Comparison of ENCODE assay signal across 17 cellular contexts in the genomic region with DNA sequence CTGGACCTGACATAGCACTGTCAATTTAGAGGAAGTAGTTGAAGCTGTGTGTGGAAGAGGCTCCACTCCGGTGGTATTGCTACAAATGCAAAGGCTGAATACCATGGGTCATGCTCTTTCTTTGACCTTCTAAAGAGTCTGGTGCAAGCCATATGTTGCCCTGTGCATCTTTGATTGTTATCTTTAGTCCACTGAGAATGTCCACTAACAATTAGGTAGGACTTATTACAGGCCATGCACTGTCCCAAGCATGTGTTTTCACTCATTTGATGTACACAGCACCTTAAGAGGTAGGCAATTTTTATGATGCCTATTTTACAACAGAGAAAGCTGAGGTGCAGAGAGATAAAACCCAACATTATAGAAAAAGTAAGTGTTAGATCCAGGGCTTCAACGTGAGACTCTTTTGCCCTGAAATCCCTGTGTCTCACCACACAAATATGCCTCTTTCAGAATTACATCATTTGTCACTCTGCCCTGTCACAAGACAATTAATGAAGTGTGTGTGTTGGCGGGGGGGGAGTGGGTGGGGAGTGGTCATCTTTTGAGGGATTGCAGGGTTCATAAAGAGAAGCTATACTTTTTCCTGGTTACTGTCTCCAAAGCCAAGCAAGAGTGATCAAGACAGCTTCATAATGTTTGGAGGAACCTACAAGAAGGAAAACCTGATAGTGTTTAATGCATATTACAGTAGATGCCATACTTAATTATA.
DNase-seq lines count a peak whose midpoint lies in the region; ATAC-seq and FAIRE-seq lines count a peak whose summit lies in the region.
"Had no signal": no experiment of that assay in that cellular context is flagged by ENCODE, and none has a peak within 500 bp of the region (broad histone marks: within the 10 kb centered on the region; RNA-seq: fewer than 3 reads in every experiment).

No MANE protein-coding gene starts in this region.

- DNase-seq in HS-27A (ENCODE audit: low read depth) = peak; percentile 15
- peak; percentile 76 for DNase-seq in amniotic epithelial cell (ENCODE audit: low read depth)
- peak; percentile 32 for DNase-seq in foreskin melanocyte
- DNase-seq in urothelium cell line (ENCODE audit: low spot score) = peak; percentile 55
- no peak for DNase-seq in natural killer cell treated with Interleukin-12 subunit alpha and Interleukin-12 subunit beta and Interleukin-15 and Interleukin-18, amount 100 ng/mL, for 72 hours (ENCODE audit: low spot score)
- DNase-seq in RPMI8226 = no peak
- DNase-seq in activated CD8-positive, alpha-beta memory T cell treated with anti-CD3 and anti-CD28 coated beads for 24 hours = no peak
- DNase-seq: activated CD4-positive, alpha-beta T cell treated with anti-CD3 and anti-CD28 coated beads, Interleukin-2, amount 50 U/mL, for 48 hours; activated effector memory CD4-positive, alpha-beta T cell treated with Interleukin-2 at 50 U/mL for 16 hours; central memory CD4-positive, alpha-beta T cell; DMS153; gastrocnemius medialis; NCI-H146; NK-92 treated with Interleukin-12 subunit alpha and Interleukin-12 subunit beta, amount 100 ng/mL, for 24 hours; T-helper 2 cell had no signal

- H3K36me3 Mint-ChIP-seq in natural killer cell treated with Interleukin-12 subunit alpha and Interleukin-12 subunit beta and Interleukin-15 and Interleukin-18, amount 100 ng/mL, for 72 hours = no peaks in the 10 kb centered on the region

- no peaks in the 10 kb centered on the region for H3K27me3 Mint-ChIP-seq in natural killer cell treated with Interleukin-12 subunit alpha and Interleukin-12 subunit beta and Interleukin-15 and Interleukin-18, amount 100 ng/mL, for 72 hours

- no peak for ATAC-seq in natural killer cell treated with Interleukin-12 subunit alpha and Interleukin-12 subunit beta and Interleukin-15 and Interleukin-18, amount 100 ng/mL, for 72 hours
- ATAC-seq in GM18861 (IDR thresholded peaks at IDR 0.05; ENCODE audit: unreplicated experiment) = no peak

- H3K9me3 Mint-ChIP-seq in natural killer cell treated with Interleukin-12 subunit alpha and Interleukin-12 subunit beta and Interleukin-15 and Interleukin-18, amount 100 ng/mL, for 72 hours = peaks cover 18% of the 10 kb centered on the region

- FAIRE-seq in urothelium cell line (lab: Jason Lieb, UNC) = peak; percentile 30
- FAIRE-seq: small intestine had no signal

- no peak overlapping the region for H3K4me3 Mint-ChIP-seq in natural killer cell treated with Interleukin-12 subunit alpha and Interleukin-12 subunit beta and Interleukin-15 and Interleukin-18, amount 100 ng/mL, for 72 hours

- no peak overlapping the region for H3K27ac Mint-ChIP-seq in natural killer cell treated with Interleukin-12 subunit alpha and Interleukin-12 subunit beta and Interleukin-15 and Interleukin-18, amount 100 ng/mL, for 72 hours

- H3K4me1 Mint-ChIP-seq in natural killer cell treated with Interleukin-12 subunit alpha and Interleukin-12 subunit beta and Interleukin-15 and Interleukin-18, amount 100 ng/mL, for 72 hours (ENCODE audit: low read depth in 2 of 2) = no peaks in the 10 kb centered on the region

Comparison
In these comparisons a context has a peak if more than half of its experiments do, and no peak if none do; other contexts are left out.
1. DNase-seq: peak in HS-27A (single experiment), amniotic epithelial cell (single experiment), foreskin melanocyte (single experiment) and urothelium cell line (single experiment); none in natural killer cell treated with Interleukin-12 subunit alpha and Interleukin-12 subunit beta and Interleukin-15 and Interleukin-18, amount 100 ng/mL, for 72 hours (single experiment), RPMI8226 (single experiment) and activated CD8-positive, alpha-beta memory T cell treated with anti-CD3 and anti-CD28 coated beads for 24 hours (single experiment).